ENCODE assay signal across 27 cellular contexts in genomic region chr13:35741657-35742056, GRCh38.
"Had no signal": no experiment of that assay in that cellular context is flagged by ENCODE, and none has a peak within 500 bp of the region (broad histone marks: within the 10 kb centered on the region; RNA-seq: fewer than 3 reads in every experiment).

No MANE protein-coding gene starts in this region.

- H3K4me3 ChIP-seq: adrenal gland, body of pancreas had no signal

- ATAC-seq: activated CD4-positive, alpha-beta T cell treated with anti-CD3 and anti-CD28 coated beads for 36 hours; activated CD8-positive, alpha-beta memory T cell treated with anti-CD3 and anti-CD28 coated beads, Interleukin-2, amount 10 ng/mL, durations not matched to agents 7 days and 5 days; activated CD8-positive, alpha-beta T cell treated with anti-CD3 and anti-CD28 coated beads, Interleukin-2, amount 10 ng/mL, durations not matched to agents 7 days and 5 days; activated naive CD8-positive, alpha-beta T cell treated with anti-CD3 and anti-CD28 coated beads, Interleukin-2, amount 50 U/mL, for 24 hours; body of pancreas; effector memory CD8-positive, alpha-beta T cell had no signal

- H3K36me3 ChIP-seq: adrenal gland had no signal

- H3K27me3 ChIP-seq: adrenal gland, body of pancreas had no signal

- DNase-seq: activated CD4-positive, alpha-beta memory T cell treated with anti-CD3 and anti-CD28 coated beads for 36 hours; activated CD4-positive, alpha-beta T cell treated with anti-CD3 and anti-CD28 coated beads for 36 hours; activated CD4-positive, alpha-beta T cell treated with anti-CD3 and anti-CD28 coated beads, Interleukin-2, amount 10 ng/mL, durations not matched to agents 24 days and 14 days; activated CD4-positive, CD25-positive, alpha-beta regulatory T cell; activated CD4-positive, CD25-positive, alpha-beta regulatory T cell treated with anti-CD3 and anti-CD28 coated beads, Interleukin-2, amount 50 U/mL, for 72 hours; activated CD8-positive, alpha-beta memory T cell treated with anti-CD3 and anti-CD28 coated beads, Interleukin-2, amount 10 ng/mL, durations not matched to agents 7 days and 5 days; activated CD8-positive, alpha-beta memory T cell treated with anti-CD3 and anti-CD28 coated beads, Interleukin-2, amount 50 U/mL, for 4 hours; activated CD8-positive, alpha-beta T cell treated with anti-CD3 and anti-CD28 coated beads, Interleukin-2, amount 10 ng/mL, durations not matched to agents 7 days and 5 days; activated effector memory CD4-positive, alpha-beta T cell treated with anti-CD3 and anti-CD28 coated beads, Interleukin-2, amount 50 U/mL, for 16 hours; activated naive CD4-positive, alpha-beta T cell treated with anti-CD3 and anti-CD28 coated beads for 36 hours; activated naive CD8-positive, alpha-beta T cell treated with anti-CD3 and anti-CD28 coated beads for 36 hours; activated naive CD8-positive, alpha-beta T cell treated with anti-CD3 and anti-CD28 coated beads, Interleukin-2, amount 50 U/mL, for 24 hours; activated T-cell treated with anti-CD3 and anti-CD28 coated beads, Interleukin-2, amount 50 U/mL, for 1 hour; activated T-cell treated with anti-CD3 and anti-CD28 coated beads, Interleukin-2, amount 50 U/mL, for 48 hours; adrenal gland; amygdala; aorta; body of pancreas; caudate nucleus; cortex of kidney; dermis blood vessel endothelial cell; effector CD4-positive, alpha-beta T cell; effector memory CD8-positive, alpha-beta T cell; foreskin fibroblast; head of caudate nucleus; T-helper 2 cell had no signal

- H3K9me3 ChIP-seq: adrenal gland, body of pancreas had no signal

- H3K4me1 ChIP-seq: adrenal gland, body of pancreas had no signal

- H3K27ac ChIP-seq: adrenal gland, body of pancreas, epithelial cell of prostate had no signal
